In the genomic region with DNA sequence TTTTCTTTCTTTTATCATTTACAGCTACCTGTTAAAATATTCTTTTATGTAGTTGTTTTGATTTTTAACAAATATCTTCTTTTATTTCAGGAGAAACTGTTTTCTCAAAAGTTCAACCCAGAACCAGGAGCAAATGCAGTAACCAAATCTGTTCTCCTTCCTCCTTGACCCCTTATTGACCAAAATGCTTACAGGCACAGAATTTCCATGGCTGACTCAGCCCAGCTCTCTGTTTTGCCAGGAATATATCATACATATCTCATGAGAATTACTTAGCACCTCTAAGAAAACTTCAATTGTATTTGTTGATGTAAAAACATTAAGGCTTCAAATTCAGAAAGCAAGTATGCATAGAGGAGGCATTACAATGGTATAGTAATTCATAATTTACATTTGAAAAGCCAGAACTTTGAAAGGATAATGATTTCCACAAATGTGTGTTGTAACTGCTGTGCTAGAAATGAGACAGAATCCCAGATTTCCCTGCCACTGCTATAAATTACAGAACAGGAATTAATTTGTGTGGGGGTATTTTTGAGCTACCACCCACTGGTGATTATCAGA, we compare ENCODE assay signal across 12 cellular contexts. TPM values are rescaled to one million over a fixed set of nuclear protein-coding genes. Genes with fewer than 3 reads are reported as not detected.
DNase-seq lines count a peak whose midpoint lies in the region; ATAC-seq, FAIRE-seq and TF ChIP-seq lines count a peak whose summit lies in the region.
"Had no signal": no experiment of that assay in that cellular context is flagged by ENCODE, and none has a peak within 500 bp of the region (broad histone marks: within the 10 kb centered on the region; RNA-seq: fewer than 3 reads in every experiment).

No MANE protein-coding gene starts in this region.

- H3K79me2 ChIP-seq in mammary epithelial cell (ENCODE audit: insufficient read depth, low read length): no peaks in the 10 kb centered on the region
- H3K79me2 ChIP-seq in GM12878 (ENCODE audit: control insufficient read depth, insufficient read depth, low read length): no peaks in the 10 kb centered on the region; the same call in none of the 2 replicates

- no peaks in the 10 kb centered on the region for H3K9me3 Mint-ChIP-seq in MCF 10A (ENCODE audit: unreplicated experiment)
- H3K9me3 Mint-ChIP-seq in type B pancreatic cell: no peaks in the 10 kb centered on the region
- H3K9me3 Mint-ChIP-seq: activated T-cell treated with anti-CD3 and anti-CD28 coated beads, Interleukin-2, amount 50 U/mL, for 24 hours had no signal

- H3K9ac ChIP-seq in mammary epithelial cell (ENCODE audit: insufficient read depth, low read length) (no peak overlapping the region), GM12878 (ENCODE audit: control insufficient read depth, insufficient read depth, low read length) (no peak overlapping the region; the same call in 1 of the 2 replicates)

- SMC1A ChIA-PET in GM12878 (lab: Charles Lee; ENCODE audit: uncharacterized antibody, unreplicated experiment): interaction anchor here (0.6 to 6.2 kb wide), 35 partner anchors 11 to 315 kb away, joined by 3 to 68 read pairs (median 5); no protein-coding TSS in a partner anchor

- no peak overlapping the region for H3K27ac ChIP-seq in mammary epithelial cell (ENCODE audit: insufficient read depth, low read depth, low read length)
- peak overlapping the region; percentile 36 for H3K27ac ChIP-seq in GM12878 (ENCODE audit: control insufficient read depth, insufficient read depth)
- peak overlapping the region in 2 of 3 donors; percentile 1 to 18 for H3K27ac ChIP-seq in right lobe of liver
- H3K27ac ChIP-seq in SJCRH30: no peak overlapping the region

- no peak overlapping the region for H3K4me3 ChIP-seq in mammary epithelial cell (replicated peaks in 1 of 3; ENCODE audit: insufficient read depth in 1 of 3, low read depth in 2 of 3, low read length in 3 of 3)
- H3K4me3 ChIP-seq in GM12878: peak overlapping the region; percentile 40; the same call in 1 of the 2 replicates
- no peak overlapping the region for H3K4me3 ChIP-seq in right lobe of liver
- no peak overlapping the region for H3K4me3 ChIP-seq in SJCRH30
- H3K4me3 ChIP-seq: K562 had no signal

- H3K27me3 Mint-ChIP-seq in MCF 10A (ENCODE audit: insufficient read depth, unreplicated experiment) (no peaks in the 10 kb centered on the region), type B pancreatic cell (peaks cover 39% of the 10 kb centered on the region)

- H3K27me3 ChIP-seq in mammary epithelial cell (ENCODE audit: insufficient read depth, low read length) (no peaks in the 10 kb centered on the region), GM12878 (replicated peaks in 1 of 2; ENCODE audit: control insufficient read depth in 2 of 2, insufficient read depth in 2 of 2, low read length in 1 of 2) (no peaks in the 10 kb centered on the region), right lobe of liver (no peaks in the 10 kb centered on the region), SJCRH30 (no peaks in the 10 kb centered on the region)

- H3K4me1 ChIP-seq in mammary epithelial cell (ENCODE audit: insufficient read depth, low read length) (peaks cover 44% of the 10 kb centered on the region), GM12878 (ENCODE audit: control insufficient read depth, insufficient read depth, low read length) (peaks cover 4% of the 10 kb centered on the region; the same call in 1 of the 2 replicates), right lobe of liver (peaks cover 0 to 22% (median 4%) of the 10 kb centered on the region in 4 donors), SJCRH30 (no peaks in the 10 kb centered on the region; the same call in 1 of the 2 replicates)

- H3K4me3 Mint-ChIP-seq in MCF 10A (ENCODE audit: unreplicated experiment) (no peak overlapping the region), type B pancreatic cell (peak overlapping the region; percentile 77)

- no peak overlapping the region for H3K27ac Mint-ChIP-seq in MCF 10A (ENCODE audit: low read depth, unreplicated experiment)
- H3K27ac Mint-ChIP-seq in type B pancreatic cell: no peak overlapping the region
- H3K27ac Mint-ChIP-seq: activated T-cell treated with anti-CD3 and anti-CD28 coated beads, Interleukin-2, amount 50 U/mL, for 24 hours had no signal

- intact Hi-C loops in mammary epithelial cell (cut with micrococcal nuclease): no loop called here
- intact Hi-C loops in MCF 10A (cut with micrococcal nuclease): loop anchor here (5.0 kb wide), 1 partner anchor 123 kb away; a partner anchor contains a TSS
- intact Hi-C loops in GM12878 (cut with micrococcal nuclease; ENCODE audit: unreplicated experiment): loop anchor here (2.0 kb wide), 2 partner anchors 21 to 125 kb away; no protein-coding TSS in a partner anchor
- intact Hi-C loops in right lobe of liver (cut with DNase I): no loop called here

- in situ Hi-C loops in mammary epithelial cell (cut with MboI; ENCODE audit: low sequenced_read_pairs in 2 of 2) (no loop called here), GM12878 (cut with MboI) (no loop called here)

- no peak overlapping the region for H2AFZ ChIP-seq in mammary epithelial cell (ENCODE audit: low read depth, low read length)
- H2AFZ ChIP-seq in GM12878 (ENCODE audit: control insufficient read depth, low read depth, low read length): no peak overlapping the region

- no peak for TF ChIP-seq EP300 in GM12878 (IDR thresholded peaks at IDR 0.05; ENCODE audit: borderline replicate concordance in 1 of 2, control insufficient read depth in 1 of 2, low read depth in 2 of 2, low read length in 2 of 2)

- no peak for ATAC-seq in GM12878
- ATAC-seq in right lobe of liver: no peak
- ATAC-seq: K562 had no signal

- DNase-seq in mammary epithelial cell (peak; percentile 57), MCF 10A (ENCODE audit: unreplicated experiment) (no peak), GM12878 (ENCODE audit: low read depth, low spot score) (no peak), right lobe of liver (no peak), type B pancreatic cell (ENCODE audit: extremely low spot score, unreplicated experiment) (no peak), kidney glomerular epithelial cell (lab: John Stamatoyannopoulos, UW) (no peak), SJCRH30 (no peak), NCI-H524 treated with DMSO at 0.1 percent for 48 hours (lab: John Stamatoyannopoulos, UW) (no peak)
- DNase-seq: activated T-cell treated with anti-CD3 and anti-CD28 coated beads, Interleukin-2, amount 50 U/mL, for 24 hours; glutamatergic neuron had no signal

- RAD21 ChIA-PET in GM12878 (lab: Charles Lee; ENCODE audit: unreplicated experiment): interaction anchor here (0.8 to 6.8 kb wide), 21 partner anchors 9 to 292 kb away, joined by 3 to 32 read pairs (median 4); a partner anchor contains a TSS

- no peak for TF ChIP-seq RAD21 in GM12878 (IDR thresholded peaks at IDR 0.05; ENCODE audit: insufficient read depth, low read depth, low read length)

- H4K20me1 ChIP-seq in mammary epithelial cell (ENCODE audit: insufficient read depth, low read length) (no peaks in the 10 kb centered on the region), GM12878 (ENCODE audit: control insufficient read depth, insufficient read depth) (no peaks in the 10 kb centered on the region)

- TF ChIP-seq POLR2A in GM12878 (IDR thresholded peaks at IDR 0.05; ENCODE audit: low read depth, low read length) (no peak), right lobe of liver (IDR thresholded peaks at IDR 0.05) (no peak)

- CTCF ChIA-PET in mammary epithelial cell (lab: Charles Lee; ENCODE audit: low non-redundant PET) (no interaction called here), MCF 10A (lab: Yijun Ruan, JAX) (interaction anchor here (0.6 to 1.8 kb wide), 4 partner anchors 12 to 469 kb away, joined by 3 to 7 read pairs (median 3); no protein-coding TSS in a partner anchor), GM12878 (lab: Yijun Ruan, JAX) (interaction anchor here (0.7 to 9.2 kb wide), 10 partner anchors 9 to 185 kb away, joined by 3 to 59 read pairs (median 4); no protein-coding TSS in a partner anchor)

- H3K4me2 ChIP-seq in mammary epithelial cell (ENCODE audit: insufficient read depth, low read depth, low read length) (no peak overlapping the region), GM12878 (ENCODE audit: control insufficient read depth, insufficient read depth) (peak overlapping the region; percentile 21)

- H3K36me3 ChIP-seq in mammary epithelial cell (ENCODE audit: insufficient read depth, low read length): no peaks in the 10 kb centered on the region
- no peaks in the 10 kb centered on the region for H3K36me3 ChIP-seq in GM12878 (ENCODE audit: control insufficient read depth in 2 of 2, insufficient read depth in 2 of 2, low read length in 1 of 2)
- no peaks in the 10 kb centered on the region for H3K36me3 ChIP-seq in right lobe of liver
- H3K36me3 ChIP-seq in SJCRH30: no peaks in the 10 kb centered on the region

- H3K4me1 Mint-ChIP-seq in MCF 10A (ENCODE audit: insufficient read depth, unreplicated experiment) (peaks cover 6% of the 10 kb centered on the region), type B pancreatic cell (ENCODE audit: unreplicated experiment) (peaks cover 3% of the 10 kb centered on the region)

- TF ChIP-seq CTCF in mammary epithelial cell (conservative IDR thresholded peaks at IDR 0.05 in 1 of 2, IDR thresholded peaks at IDR 0.05 in 1 of 2; ENCODE audit: extremely low read depth in 1 of 2, insufficient read depth in 1 of 2, low read depth in 1 of 2, low read length in 2 of 2): no peak
- no peak for TF ChIP-seq CTCF in MCF 10A (IDR thresholded peaks at IDR 0.05; ENCODE audit: unreplicated experiment)
- TF ChIP-seq CTCF in GM12878 (IDR thresholded peaks at IDR 0.05 in 2 of 3, conservative IDR thresholded peaks at IDR 0.05 in 1 of 3; ENCODE audit: control insufficient read depth in 2 of 3, extremely low read depth in 1 of 3, insufficient read depth in 1 of 3, low read depth in 3 of 3, low read length in 3 of 3): no peak
- TF ChIP-seq CTCF in right lobe of liver (IDR thresholded peaks at IDR 0.05): no peak
- no peak for TF ChIP-seq CTCF in type B pancreatic cell (conservative IDR thresholded peaks at IDR 0.05)

- no peak for FAIRE-seq in GM12878 (lab: Jason Lieb, UNC)
- FAIRE-seq: K562 had no signal

- H3K9me3 ChIP-seq in mammary epithelial cell (replicated peaks; ENCODE audit: insufficient read depth, low read length) (no peaks in the 10 kb centered on the region), GM12878 (replicated peaks; ENCODE audit: control insufficient read depth, insufficient read depth, low read length) (no peaks in the 10 kb centered on the region), right lobe of liver (no peaks in the 10 kb centered on the region), SJCRH30 (replicated peaks) (no peaks in the 10 kb centered on the region)

- POLR2A ChIA-PET in MCF 10A (lab: Yijun Ruan, JAX): interaction anchor here (0.6 to 5.3 kb wide), 9 partner anchors 12 to 326 kb away, joined by 3 to 25 read pairs (median 3); a partner anchor contains a TSS
- POLR2A ChIA-PET in GM12878 (lab: Charles Lee): interaction anchor here (0.6 to 2.6 kb wide), 12 partner anchors 11 to 142 kb away, joined by 3 to 15 read pairs (median 4); no protein-coding TSS in a partner anchor

- H3K36me3 Mint-ChIP-seq in MCF 10A (ENCODE audit: insufficient read depth, unreplicated experiment): no peaks in the 10 kb centered on the region
- no peaks in the 10 kb centered on the region for H3K36me3 Mint-ChIP-seq in type B pancreatic cell

- BruUV-seq in mammary epithelial cell (replicated peaks; lab: Mats Ljungman, UMichigan) (no TSS peak), MCF 10A (replicated peaks; lab: Mats Ljungman, UMichigan) (no TSS peak), GM12878 (replicated peaks; lab: Mats Ljungman, UMichigan) (no TSS peak)

- dilution Hi-C loops in mammary epithelial cell (cut with HindIII; ENCODE audit: low sequenced_read_pairs): no loop called here

RNA-seq across cellular contexts. Expression of a gene that starts 2.2 kb away (rescaled TPM):
- total RNA-seq in mammary epithelial cell (10 to 100 TPM in 1 of 2 donors, 1 to 10 TPM in 1; 7.9 to 10.3 TPM), MCF 10A (2022) (13.7 and 19.0 TPM in 2 replicates), GM12878 (2014; rRNA removed) (26.5 and 27.2 TPM in 2 replicates), GM12878 (2014; rRNA removed; fragmentation: Illumina TruSeq; extraction: Trizol) (21.0 and 24.7 TPM in 2 replicates), GM12878 (2021) (17.4 and 24.1 TPM in 2 replicates), right lobe of liver (10 to 100 TPM; 14.1 to 34.6 (median 26.5) TPM), type B pancreatic cell (ENCODE audit: low replicate concordance) (5.0 and 6.1 TPM in 2 replicates)
- polyA plus RNA-seq in mammary epithelial cell (2.6 TPM), GM12878 (2011; rRNA removed) (38.1 and 48.5 TPM in 2 replicates), GM12878 (2014; fragmentation: Illumina TruSeq; extraction: Trizol) (22.6 and 29.6 TPM in 2 replicates), GM12878 (2014; fragmentation: Nextera tagmentation; extraction: Ambion mirVana) (1 to 10 TPM; 6.6 to 8.0 TPM), GM12878 (2014; rRNA removed) (20.3 and 24.1 TPM in 2 replicates), GM12878 (2016; fragmentation: Nextera tagmentation; extraction: Ambion mirVana) (10 to 100 TPM; 14.4 to 16.0 TPM)
- not detected for polyA minus RNA-seq in mammary epithelial cell
- total RNA-seq in GM12878 (2013; cell fraction: nucleolus; rRNA removed): 130 and 134 TPM in 2 replicates
- 6.9 TPM for polyA plus RNA-seq in GM12878 (2011; ENCODE audit: low read depth)
- polyA plus RNA-seq in GM12878 (2011; cell fraction: cytosol; rRNA removed): 14.7 and 15.5 TPM in 2 replicates
- 99.9 and 128 TPM in 2 replicates for polyA plus RNA-seq in GM12878 (2011; cell fraction: nucleus; rRNA removed)
- polyA plus RNA-seq in GM12878 (2012): 8.0 and 10.6 TPM in 2 replicates
- 36.5 and 39.6 TPM in 2 replicates for polyA minus RNA-seq in GM12878 (2011; rRNA and poly(A)+ RNA removed)
- 7.6 and 11.1 TPM in 2 replicates for polyA minus RNA-seq in GM12878 (2011; cell fraction: cytosol; rRNA and poly(A)+ RNA removed)
- 46.9 and 73.0 TPM in 2 replicates for polyA minus RNA-seq in GM12878 (2011; cell fraction: nucleus; rRNA and poly(A)+ RNA removed)
- not detected in 2 replicates for total RNA-seq in SJCRH30 (2014; rRNA removed; shearing (Covaris generic))
- total RNA-seq: G401 had no signal
- polyA plus RNA-seq: K562 had no signal

Comparison
In these comparisons a context has a peak if more than half of its experiments do, and no peak if none do; other contexts are left out.
1. intact Hi-C loops: an anchor here in MCF 10A (5.0 kb wide) and GM12878 (2.0 kb wide); none called in mammary epithelial cell and right lobe of liver.
2. H3K27ac ChIP-seq: peak in GM12878 (single experiment) and right lobe of liver (2 of 3); none in mammary epithelial cell (single experiment) and SJCRH30 (single experiment).